ENCODE assay signal across 8 cellular contexts in the genomic region with DNA sequence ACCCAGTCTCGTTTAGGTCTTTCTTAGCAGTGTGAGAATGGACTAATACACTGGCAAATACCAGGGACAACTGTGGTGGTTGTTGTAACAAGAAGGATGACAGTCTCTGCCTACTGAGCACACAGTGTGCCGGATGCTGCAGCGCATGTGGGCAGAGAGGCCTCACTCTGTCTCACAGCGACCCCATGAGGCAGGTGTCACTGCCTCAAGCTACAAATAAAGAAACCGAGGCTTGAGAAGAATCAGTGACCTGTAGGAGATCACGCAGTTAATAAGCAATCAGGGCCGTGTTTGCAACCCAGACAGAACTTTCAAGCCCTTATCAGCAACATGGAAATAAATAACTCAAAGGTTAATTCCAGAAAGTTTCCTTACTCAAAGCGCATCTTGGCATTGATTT. TPM values are rescaled to one million over a fixed set of nuclear protein-coding genes. Genes with fewer than 3 reads are reported as not detected.
DNase-seq lines count a peak whose midpoint lies in the region; ATAC-seq and TF ChIP-seq lines count a peak whose summit lies in the region.

No MANE protein-coding gene starts in this region.

- DNase-seq in CD1c-positive myeloid dendritic cell (ENCODE audit: extremely low spot score) (peak; percentile 8), HFFc6 (no peak), right cardiac atrium (peak; percentile 61 to 86 (median 79)), cerebellum (ENCODE audit: low spot score) (no peak), retina (no peak)
- DNase-seq in activated T-helper 2 cell treated with anti-CD3 and anti-CD28 coated beads, Interferon-gamma antibody, Interleukin-2, Interleukin-4, amounts not matched to agents 10 μg/mL and 5 μg/mL and 100 μg/mL, durations not matched to agents 14 hours and 24 hours and 36 hours (ENCODE audit: low spot score): peak; percentile 7
- no peak for DNase-seq in stimulated activated naive CD8-positive, alpha-beta T cell treated with anti-CD3 and anti-CD28 coated beads, Interleukin-15, amount 100 ng/mL, for 72 hours

- no peak overlapping the region for H3K4me3 Mint-ChIP-seq in HFFc6
- no peak overlapping the region for H3K4me3 Mint-ChIP-seq in activated T-helper 2 cell treated with anti-CD3 and anti-CD28 coated beads, Interferon-gamma antibody, Interleukin-2, Interleukin-4, amounts not matched to agents 10 μg/mL and 5 μg/mL and 100 μg/mL, durations not matched to agents 14 hours and 24 hours and 36 hours (ENCODE audit: low read depth)
- no peak overlapping the region for H3K4me3 Mint-ChIP-seq in stimulated activated naive CD8-positive, alpha-beta T cell treated with anti-CD3 and anti-CD28 coated beads, Interleukin-15, amount 100 ng/mL, for 72 hours

- ATAC-seq in right cardiac atrium: peak; percentile 89
- peak; percentile 59 for ATAC-seq in stimulated activated naive CD8-positive, alpha-beta T cell treated with anti-CD3 and anti-CD28 coated beads, Interleukin-15, amount 100 ng/mL, for 72 hours
- no peak for ATAC-seq in GM18519 (IDR thresholded peaks at IDR 0.05; ENCODE audit: low FRiP score, unreplicated experiment)

- H3K9me3 Mint-ChIP-seq in HFFc6: no peaks in the 10 kb centered on the region
- no peaks in the 10 kb centered on the region for H3K9me3 Mint-ChIP-seq in activated T-helper 2 cell treated with anti-CD3 and anti-CD28 coated beads, Interferon-gamma antibody, Interleukin-2, Interleukin-4, amounts not matched to agents 10 μg/mL and 5 μg/mL and 100 μg/mL, durations not matched to agents 14 hours and 24 hours and 36 hours
- H3K9me3 Mint-ChIP-seq in stimulated activated naive CD8-positive, alpha-beta T cell treated with anti-CD3 and anti-CD28 coated beads, Interleukin-15, amount 100 ng/mL, for 72 hours: no peaks in the 10 kb centered on the region

- intact Hi-C loops in activated T-helper 2 cell treated with anti-CD3 and anti-CD28 coated beads, Interferon-gamma antibody, Interleukin-2, Interleukin-4, amounts not matched to agents 10 μg/mL and 5 μg/mL and 100 μg/mL, durations not matched to agents 14 hours and 24 hours and 36 hours (cut with micrococcal nuclease): no loop called here
- intact Hi-C loops in right cardiac atrium (cut with DNase I): loop anchor here in 3 of 4 donors (2.0 to 10.0 kb wide), 2 partner anchors 88 to 90 kb away; no protein-coding TSS in a partner anchor

- no peak overlapping the region for H3K4me3 ChIP-seq in right cardiac atrium (ENCODE audit: low read length)

- WGBS in right cardiac atrium: 53% methylated on average over 8 of the region's 8 CpGs

- H3K27ac ChIP-seq in right cardiac atrium (ENCODE audit: low read length): no peak overlapping the region

- peak overlapping the region; percentile 77 for H3K27ac Mint-ChIP-seq in HFFc6
- H3K27ac Mint-ChIP-seq in activated T-helper 2 cell treated with anti-CD3 and anti-CD28 coated beads, Interferon-gamma antibody, Interleukin-2, Interleukin-4, amounts not matched to agents 10 μg/mL and 5 μg/mL and 100 μg/mL, durations not matched to agents 14 hours and 24 hours and 36 hours: no peak overlapping the region
- no peak overlapping the region for H3K27ac Mint-ChIP-seq in stimulated activated naive CD8-positive, alpha-beta T cell treated with anti-CD3 and anti-CD28 coated beads, Interleukin-15, amount 100 ng/mL, for 72 hours

- H3K27me3 ChIP-seq in right cardiac atrium (ENCODE audit: control insufficient read depth, insufficient read depth): no peaks in the 10 kb centered on the region

- TF ChIP-seq CTCF in HFFc6 (IDR thresholded peaks at IDR 0.05): peak; percentile 63; the same call in 1 of the 2 replicates

- no peaks in the 10 kb centered on the region for H3K4me1 ChIP-seq in right cardiac atrium (ENCODE audit: control insufficient read depth, insufficient read depth, low read length)

- H3K27me3 Mint-ChIP-seq in HFFc6 (ENCODE audit: insufficient read depth): peaks cover 1% of the 10 kb centered on the region; the same call in 1 of the 2 replicates
- H3K27me3 Mint-ChIP-seq in activated T-helper 2 cell treated with anti-CD3 and anti-CD28 coated beads, Interferon-gamma antibody, Interleukin-2, Interleukin-4, amounts not matched to agents 10 μg/mL and 5 μg/mL and 100 μg/mL, durations not matched to agents 14 hours and 24 hours and 36 hours (ENCODE audit: low read depth): peaks cover 22% of the 10 kb centered on the region
- peaks cover 25% of the 10 kb centered on the region for H3K27me3 Mint-ChIP-seq in stimulated activated naive CD8-positive, alpha-beta T cell treated with anti-CD3 and anti-CD28 coated beads, Interleukin-15, amount 100 ng/mL, for 72 hours

- H3K36me3 Mint-ChIP-seq in HFFc6 (ENCODE audit: low read depth): 0 out of 2 replicates have a peak, but pooled peaks cover 5% of the 10 kb centered on the region
- no peaks in the 10 kb centered on the region for H3K36me3 Mint-ChIP-seq in activated T-helper 2 cell treated with anti-CD3 and anti-CD28 coated beads, Interferon-gamma antibody, Interleukin-2, Interleukin-4, amounts not matched to agents 10 μg/mL and 5 μg/mL and 100 μg/mL, durations not matched to agents 14 hours and 24 hours and 36 hours (ENCODE audit: low read depth)

- H3K9me3 ChIP-seq in right cardiac atrium (ENCODE audit: control insufficient read depth, low read length): no peaks in the 10 kb centered on the region

- peaks cover 68% of the 10 kb centered on the region for H3K4me1 Mint-ChIP-seq in HFFc6 (ENCODE audit: low read depth)
- H3K4me1 Mint-ChIP-seq in activated T-helper 2 cell treated with anti-CD3 and anti-CD28 coated beads, Interferon-gamma antibody, Interleukin-2, Interleukin-4, amounts not matched to agents 10 μg/mL and 5 μg/mL and 100 μg/mL, durations not matched to agents 14 hours and 24 hours and 36 hours (ENCODE audit: low read depth): no peaks in the 10 kb centered on the region
- H3K4me1 Mint-ChIP-seq in stimulated activated naive CD8-positive, alpha-beta T cell treated with anti-CD3 and anti-CD28 coated beads, Interleukin-15, amount 100 ng/mL, for 72 hours: peaks cover 11% of the 10 kb centered on the region

RNA-seq across cellular contexts. Expression of a gene that starts 40.5 kb away (rescaled TPM):
- total RNA-seq in HFFc6 (2021; fragmentation: NEBNext Ultra II Directional; extraction: Animal tissue kit (Norgen Biotek cat#: 25700)): 100 to 1,000 TPM; 669 to 813 (median 715) TPM
- total RNA-seq in activated T-helper 2 cell treated with anti-CD3 and anti-CD28 coated beads, Interferon-gamma antibody, Interleukin-2, Interleukin-4, amounts not matched to agents 10 μg/mL and 5 μg/mL and 100 μg/mL, durations not matched to agents 14 hours and 24 hours and 36 hours: 0.14 and 0.32 TPM in 2 replicates
- total RNA-seq in right cardiac atrium (100 to 1,000 TPM; 197 to 213 (median 202) TPM), cerebellum (18.1 TPM)
- 273 TPM for polyA plus RNA-seq in right cardiac atrium

Comparison
In these comparisons a context has a peak if more than half of its experiments do, and no peak if none do; other contexts are left out.
1. DNase-seq: peak in CD1c-positive myeloid dendritic cell (single experiment), activated T-helper 2 cell treated with anti-CD3 and anti-CD28 coated beads, Interferon-gamma antibody, Interleukin-2, Interleukin-4, amounts not matched to agents 10 μg/mL and 5 μg/mL and 100 μg/mL, durations not matched to agents 14 hours and 24 hours and 36 hours (single experiment) and right cardiac atrium (3 of 3); none in HFFc6 (single experiment), stimulated activated naive CD8-positive, alpha-beta T cell treated with anti-CD3 and anti-CD28 coated beads, Interleukin-15, amount 100 ng/mL, for 72 hours (0 of 2), cerebellum (single experiment) and retina (single experiment).
2. RNA of a gene that starts 40.5 kb away (total RNA-seq): 669 to 813 TPM in HFFc6, 197 to 213 TPM in right cardiac atrium and 18.1 TPM in cerebellum (single experiment); 0.14 to 0.32 TPM in activated T-helper 2 cell treated with anti-CD3 and anti-CD28 coated beads, Interferon-gamma antibody, Interleukin-2, Interleukin-4, amounts not matched to agents 10 μg/mL and 5 μg/mL and 100 μg/mL, durations not matched to agents 14 hours and 24 hours and 36 hours; every median in the first group is over 10 times any median in the second.